16 cellular contexts compared by ENCODE assay signal in genomic region chr5:178292826-178293205, GRCh38.
"Had no signal": no experiment of that assay in that cellular context is flagged by ENCODE, and none has a peak within 500 bp of the region (broad histone marks: within the 10 kb centered on the region; RNA-seq: fewer than 3 reads in every experiment).

No MANE protein-coding gene starts in this region.

- H3K36me3 Mint-ChIP-seq: activated naive CD4-positive, alpha-beta T cell treated with anti-CD3 and anti-CD28 coated beads, Interleukin-2, amount 50 U/mL, for 72 hours had no signal

- DNase-seq: activated CD4-positive, alpha-beta T cell treated with anti-CD3 and anti-CD28 coated beads for 48 hours; activated CD4-positive, alpha-beta T cell treated with anti-CD3 and anti-CD28 coated beads, Interleukin-2, amount 50 U/mL, for 4 hours; activated CD4-positive, CD25-positive, alpha-beta regulatory T cell treated with anti-CD3 and anti-CD28 coated beads, Interleukin-2, amount 50 U/mL, for 72 hours; activated CD8-positive, alpha-beta memory T cell treated with anti-CD3 and anti-CD28 coated beads, Interleukin-2, amount 50 U/mL, for 48 hours; activated CD8-positive, alpha-beta T cell treated with anti-CD3 and anti-CD28 coated beads, Interleukin-2, amount 10 ng/mL, durations not matched to agents 7 days and 5 days; activated naive CD4-positive, alpha-beta T cell treated with Interleukin-2 at 50 U/mL for 16 hours; activated T-cell treated with anti-CD3 and anti-CD28 coated beads, Interleukin-2, amount 50 U/mL, for 1 hour; brain microvascular endothelial cell; NCI-H1436 treated with DMSO at 0.1 percent for 48 hours; NCI-H187; NCI-H2081; NCI-H446; NCI-H524; SHP77 treated with DMSO at 0.1 percent for 48 hours had no signal

- ATAC-seq: activated CD8-positive, alpha-beta T cell treated with anti-CD3 and anti-CD28 coated beads, Interleukin-2, amount 10 ng/mL, durations not matched to agents 7 days and 5 days; activated naive CD4-positive, alpha-beta T cell treated with anti-CD3 and anti-CD28 coated beads, Interleukin-2, amount 50 U/mL, for 72 hours had no signal

- H3K27ac Mint-ChIP-seq: activated CD8-positive, alpha-beta T cell treated with anti-CD3 and anti-CD28 coated beads, Interleukin-2, amount 10 ng/mL, durations not matched to agents 7 days and 5 days; T-helper 1 cell treated with Interleukin-12 subunit alpha and Interleukin-12 subunit beta and Interleukin-4 antibody, amounts not matched to agents 30 μg/mL and 1 μg/mL, for 36 hours had no signal

- H3K4me3 Mint-ChIP-seq: activated CD8-positive, alpha-beta T cell treated with anti-CD3 and anti-CD28 coated beads, Interleukin-2, amount 10 ng/mL, durations not matched to agents 7 days and 5 days; T-helper 1 cell treated with Interleukin-12 subunit alpha and Interleukin-12 subunit beta and Interleukin-4 antibody, amounts not matched to agents 30 μg/mL and 1 μg/mL, for 36 hours had no signal
